In the genomic region with DNA sequence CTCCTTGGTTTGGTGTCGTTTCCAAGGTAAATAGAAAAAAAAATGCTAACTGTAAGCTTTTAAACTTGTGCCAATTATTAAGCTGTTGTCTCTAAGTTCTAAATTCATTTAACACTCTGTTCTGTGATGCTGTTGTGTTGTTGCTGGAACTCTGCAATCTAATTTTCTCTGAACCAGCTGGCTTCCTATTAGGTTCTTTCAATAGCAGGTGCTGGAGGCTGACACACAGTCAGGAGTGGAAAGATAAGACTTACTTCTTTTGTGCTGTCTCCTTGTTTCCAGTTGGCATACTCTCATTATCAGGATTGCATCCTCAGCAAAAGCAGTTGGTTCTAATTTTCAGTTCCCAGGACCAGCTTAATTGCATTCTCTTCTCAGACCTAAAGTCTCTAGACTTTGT, we compare ENCODE assay signal across 23 cellular contexts.
"Had no signal": no experiment of that assay in that cellular context is flagged by ENCODE, and none has a peak within 500 bp of the region (broad histone marks: within the 10 kb centered on the region; RNA-seq: fewer than 3 reads in every experiment).

No MANE protein-coding gene starts in this region.

- H3K4me1 ChIP-seq: foreskin keratinocyte, lower lobe of right lung, psoas muscle, right atrium auricular region, thyroid gland, upper lobe of right lung had no signal

- FAIRE-seq: colon, kidney had no signal

- H3K4me3 Mint-ChIP-seq: activated T-cell treated with anti-CD3 and anti-CD28 coated beads, Interleukin-2, amount 50 U/mL, for 24 hours; activated T-helper 17 cell treated with anti-CD3 and anti-CD28 coated beads, Interleukin-2, amount 50 U/mL, for 72 hours; naive B cell; stimulated activated naive CD8-positive, alpha-beta T cell treated with anti-CD3 and anti-CD28 coated beads, Interleukin-15, Interleukin-2, amounts not matched to agents 100 ng/mL and 50 ng/mL, for 24 hours; WTC11 had no signal

- H3K27me3 ChIP-seq: brain microvascular endothelial cell, foreskin keratinocyte, right atrium auricular region, thyroid gland, upper lobe of right lung had no signal

- H3K9me3 ChIP-seq: lower lobe of right lung, psoas muscle, right atrium auricular region, thyroid gland, upper lobe of right lung had no signal

- H3K36me3 Mint-ChIP-seq: activated naive CD4-positive, alpha-beta T cell treated with anti-CD3 and anti-CD28 coated beads, Interleukin-2, amount 50 U/mL, for 72 hours; naive B cell had no signal

- H3K9me3 Mint-ChIP-seq: stimulated activated naive CD8-positive, alpha-beta T cell treated with anti-CD3 and anti-CD28 coated beads, Interleukin-15, Interleukin-2, amounts not matched to agents 100 ng/mL and 50 ng/mL, for 24 hours had no signal

- H3K27me3 Mint-ChIP-seq: activated T-cell treated with anti-CD3 and anti-CD28 coated beads, Interleukin-2, amount 50 U/mL, for 24 hours; activated T-helper 17 cell treated with anti-CD3 and anti-CD28 coated beads, Interleukin-2, amount 50 U/mL, for 72 hours; naive B cell; stimulated activated naive CD8-positive, alpha-beta T cell treated with anti-CD3 and anti-CD28 coated beads, Interleukin-15, Interleukin-2, amounts not matched to agents 100 ng/mL and 50 ng/mL, for 24 hours had no signal

- DNase-seq: activated CD8-positive, alpha-beta memory T cell treated with anti-CD3 and anti-CD28 coated beads for 24 hours; activated CD8-positive, alpha-beta memory T cell treated with anti-CD3 and anti-CD28 coated beads, Interleukin-2, amount 50 U/mL, for 4 hours; activated T-cell treated with anti-CD3 and anti-CD28 coated beads, Interleukin-2, amount 50 U/mL, for 24 hours; aorta; brain microvascular endothelial cell; caudate nucleus; effector memory CD4-positive, alpha-beta T cell; foreskin keratinocyte; kidney; lower lobe of right lung; naive B cell; psoas muscle; stimulated activated CD4-positive, alpha-beta T cell treated with anti-CD3 and anti-CD28 coated beads, Interleukin-12 subunit alpha, Interleukin-12 subunit beta, amount 100 ng/mL, for 4 hours; stimulated activated CD4-positive, alpha-beta T cell treated with anti-CD3 and anti-CD28 coated beads, Interleukin-4, amount 100 ng/mL, for 4 hours; substantia nigra; thyroid gland; upper lobe of right lung had no signal

- H3K4me1 Mint-ChIP-seq: activated T-helper 17 cell treated with anti-CD3 and anti-CD28 coated beads, Interleukin-2, amount 50 U/mL, for 72 hours; naive B cell; WTC11 had no signal

- H3K27ac ChIP-seq: brain microvascular endothelial cell, foreskin keratinocyte, lower lobe of right lung, psoas muscle, right atrium auricular region, thyroid gland, upper lobe of right lung had no signal

- H3K27ac Mint-ChIP-seq: activated naive CD4-positive, alpha-beta T cell treated with anti-CD3 and anti-CD28 coated beads, Interleukin-2, amount 50 U/mL, for 72 hours; activated T-cell treated with anti-CD3 and anti-CD28 coated beads, Interleukin-2, amount 50 U/mL, for 24 hours; activated T-helper 17 cell treated with anti-CD3 and anti-CD28 coated beads, Interleukin-2, amount 50 U/mL, for 72 hours; stimulated activated naive CD8-positive, alpha-beta T cell treated with anti-CD3 and anti-CD28 coated beads, Interleukin-15, Interleukin-2, amounts not matched to agents 100 ng/mL and 50 ng/mL, for 24 hours; WTC11 had no signal

- H3K36me3 ChIP-seq: brain microvascular endothelial cell, lower lobe of right lung, right atrium auricular region, thyroid gland, upper lobe of right lung had no signal

- H3K4me3 ChIP-seq: lower lobe of right lung, psoas muscle, right atrium auricular region, thyroid gland, upper lobe of right lung had no signal
